In the genomic region with DNA sequence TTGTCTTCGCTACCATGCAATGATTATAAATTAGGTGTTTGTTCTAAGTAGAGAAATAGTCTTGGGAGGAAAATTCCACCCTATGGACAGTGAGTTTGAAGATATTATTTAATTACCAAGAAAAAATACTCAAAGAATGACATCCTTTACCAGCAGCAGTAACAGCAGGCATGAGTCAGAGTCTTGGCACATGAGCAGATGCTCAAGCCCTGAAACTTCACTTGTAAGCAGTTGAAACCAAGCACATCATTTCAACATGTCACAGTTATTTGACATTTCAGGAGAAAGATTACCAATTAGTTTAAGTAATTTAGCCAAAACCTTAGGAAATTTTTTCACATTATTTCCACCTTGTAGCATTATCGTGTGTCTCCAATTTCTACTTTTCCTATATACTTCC, we compare ENCODE assay signal across 19 cellular contexts.
DNase-seq lines count a peak whose midpoint lies in the region; ATAC-seq and TF ChIP-seq lines count a peak whose summit lies in the region.
"Had no signal": no experiment of that assay in that cellular context is flagged by ENCODE, and none has a peak within 500 bp of the region (broad histone marks: within the 10 kb centered on the region; RNA-seq: fewer than 3 reads in every experiment).

No MANE protein-coding gene starts in this region.

- H3K4me3 Mint-ChIP-seq in WTC11 = no peak overlapping the region
- H3K4me3 Mint-ChIP-seq: activated CD8-positive, alpha-beta memory T cell treated with anti-CD3 and anti-CD28 coated beads, Interleukin-2, amount 10 ng/mL, durations not matched to agents 7 days and 5 days; activated naive CD4-positive, alpha-beta T cell treated with anti-CD3 and anti-CD28 coated beads, Interleukin-2, amount 50 U/mL, for 24 hours; stimulated activated effector memory CD8-positive, alpha-beta T cell treated with anti-CD3 and anti-CD28 coated beads, Interleukin-12 subunit alpha, Interleukin-12 subunit beta, amount 100 ng/mL, for 72 hours had no signal

- peaks cover 14% of the 10 kb centered on the region for H3K27me3 Mint-ChIP-seq in WTC11 (ENCODE audit: low read depth)
- H3K27me3 Mint-ChIP-seq: activated CD8-positive, alpha-beta memory T cell treated with anti-CD3 and anti-CD28 coated beads, Interleukin-2, amount 10 ng/mL, durations not matched to agents 7 days and 5 days; activated naive CD4-positive, alpha-beta T cell treated with anti-CD3 and anti-CD28 coated beads, Interleukin-2, amount 50 U/mL, for 24 hours had no signal

- H3K27ac Mint-ChIP-seq in WTC11 = no peak overlapping the region
- H3K27ac Mint-ChIP-seq: activated CD8-positive, alpha-beta memory T cell treated with anti-CD3 and anti-CD28 coated beads, Interleukin-2, amount 10 ng/mL, durations not matched to agents 7 days and 5 days; activated naive CD4-positive, alpha-beta T cell treated with anti-CD3 and anti-CD28 coated beads, Interleukin-2, amount 50 U/mL, for 24 hours; stimulated activated effector memory CD8-positive, alpha-beta T cell treated with anti-CD3 and anti-CD28 coated beads, Interleukin-12 subunit alpha, Interleukin-12 subunit beta, amount 100 ng/mL, for 72 hours had no signal

- no peaks in the 10 kb centered on the region for H3K9me3 ChIP-seq in mammary epithelial cell (replicated peaks; ENCODE audit: insufficient read depth, low read length)
- H3K9me3 ChIP-seq: colonic mucosa, SJSA1, vagina had no signal

- no peaks in the 10 kb centered on the region for H3K36me3 Mint-ChIP-seq in WTC11
- H3K36me3 Mint-ChIP-seq: activated CD8-positive, alpha-beta memory T cell treated with anti-CD3 and anti-CD28 coated beads, Interleukin-2, amount 10 ng/mL, durations not matched to agents 7 days and 5 days; activated naive CD4-positive, alpha-beta T cell treated with anti-CD3 and anti-CD28 coated beads, Interleukin-2, amount 50 U/mL, for 24 hours; stimulated activated effector memory CD8-positive, alpha-beta T cell treated with anti-CD3 and anti-CD28 coated beads, Interleukin-12 subunit alpha, Interleukin-12 subunit beta, amount 100 ng/mL, for 72 hours had no signal

- no peaks in the 10 kb centered on the region for H3K4me1 Mint-ChIP-seq in WTC11
- H3K4me1 Mint-ChIP-seq: activated CD8-positive, alpha-beta memory T cell treated with anti-CD3 and anti-CD28 coated beads, Interleukin-2, amount 10 ng/mL, durations not matched to agents 7 days and 5 days; activated naive CD4-positive, alpha-beta T cell treated with anti-CD3 and anti-CD28 coated beads, Interleukin-2, amount 50 U/mL, for 24 hours; stimulated activated effector memory CD8-positive, alpha-beta T cell treated with anti-CD3 and anti-CD28 coated beads, Interleukin-12 subunit alpha, Interleukin-12 subunit beta, amount 100 ng/mL, for 72 hours had no signal

- CTCF ChIA-PET in mammary epithelial cell (lab: Charles Lee; ENCODE audit: low non-redundant PET) = no interaction called here
- CTCF ChIA-PET in WTC11 (lab: Charles Lee) = no interaction called here

- TF ChIP-seq POLR2A in erythroblast (IDR thresholded peaks at IDR 0.05; ENCODE audit: low read length) = no peak

- H3K36me3 ChIP-seq in mammary epithelial cell (ENCODE audit: insufficient read depth, low read length) (no peaks in the 10 kb centered on the region), kidney epithelial cell (ENCODE audit: control insufficient read depth, insufficient read depth, low read length) (no peaks in the 10 kb centered on the region)
- H3K36me3 ChIP-seq: colonic mucosa, SJSA1, vagina had no signal

- ATAC-seq in WTC11 (no peak), GM18858 (IDR thresholded peaks at IDR 0.05; ENCODE audit: unreplicated experiment) (no peak), GM21825 (IDR thresholded peaks at IDR 0.05; ENCODE audit: unreplicated experiment) (no peak)
- ATAC-seq: activated CD8-positive, alpha-beta memory T cell treated with anti-CD3 and anti-CD28 coated beads, Interleukin-2, amount 10 ng/mL, durations not matched to agents 7 days and 5 days had no signal

- intact Hi-C loops in mammary epithelial cell (cut with micrococcal nuclease) = no loop called here

- no peak overlapping the region for H3K4me2 ChIP-seq in mammary epithelial cell (ENCODE audit: insufficient read depth, low read depth, low read length)

- POLR2A ChIA-PET in WTC11 (lab: Charles Lee) = no interaction called here

- H3K27ac ChIP-seq in mammary epithelial cell (ENCODE audit: insufficient read depth, low read depth, low read length) = no peak overlapping the region
- H3K27ac ChIP-seq: colonic mucosa, SJSA1, vagina had no signal

- no peak for TF ChIP-seq CTCF in mammary epithelial cell (conservative IDR thresholded peaks at IDR 0.05 in 1 of 2, IDR thresholded peaks at IDR 0.05 in 1 of 2; ENCODE audit: extremely low read depth in 1 of 2, insufficient read depth in 1 of 2, low read depth in 1 of 2, low read length in 2 of 2)
- TF ChIP-seq CTCF in kidney epithelial cell (IDR thresholded peaks at IDR 0.05; ENCODE audit: insufficient read depth, low read length, poor library complexity, severe bottlenecking) = no peak
- TF ChIP-seq CTCF in WTC11 (IDR thresholded peaks at IDR 0.05) = no peak

- no peak overlapping the region for H3K9ac ChIP-seq in mammary epithelial cell (ENCODE audit: insufficient read depth, low read length)

- H3K79me2 ChIP-seq in mammary epithelial cell (ENCODE audit: insufficient read depth, low read length) = no peaks in the 10 kb centered on the region

- no peaks in the 10 kb centered on the region for H4K20me1 ChIP-seq in mammary epithelial cell (ENCODE audit: insufficient read depth, low read length)

- no TSS peak for BruUV-seq in mammary epithelial cell (replicated peaks; lab: Mats Ljungman, UMichigan)

- no peaks in the 10 kb centered on the region for H3K27me3 ChIP-seq in mammary epithelial cell (ENCODE audit: insufficient read depth, low read length)
- no peaks in the 10 kb centered on the region for H3K27me3 ChIP-seq in kidney epithelial cell (ENCODE audit: control insufficient read depth, insufficient read depth, low read length)
- H3K27me3 ChIP-seq: colonic mucosa, SJSA1, vagina had no signal

- WGBS in mammary epithelial cell (ENCODE audit: low coverage, missing lambda C conversion rate) = 68% methylated on average over 2 of the region's 2 CpGs

- dilution Hi-C loops in mammary epithelial cell (cut with HindIII; ENCODE audit: low sequenced_read_pairs) = no loop called here

- peaks cover 5% of the 10 kb centered on the region; the same call in 1 of the 2 replicates for H3K9me3 Mint-ChIP-seq in WTC11
- H3K9me3 Mint-ChIP-seq: activated naive CD4-positive, alpha-beta T cell treated with anti-CD3 and anti-CD28 coated beads, Interleukin-2, amount 50 U/mL, for 24 hours; stimulated activated effector memory CD8-positive, alpha-beta T cell treated with anti-CD3 and anti-CD28 coated beads, Interleukin-12 subunit alpha, Interleukin-12 subunit beta, amount 100 ng/mL, for 72 hours had no signal

- in situ Hi-C loops in mammary epithelial cell (cut with MboI; ENCODE audit: low sequenced_read_pairs in 2 of 2) = no loop called here

- no peak overlapping the region for H2AFZ ChIP-seq in mammary epithelial cell (ENCODE audit: low read depth, low read length)

- no peak overlapping the region for H3K4me3 ChIP-seq in mammary epithelial cell (replicated peaks in 1 of 3; ENCODE audit: insufficient read depth in 1 of 3, low read depth in 2 of 3, low read length in 3 of 3)
- no peak overlapping the region for H3K4me3 ChIP-seq in kidney epithelial cell (ENCODE audit: low read depth, low read length)
- H3K4me3 ChIP-seq: colonic mucosa, SJSA1, vagina had no signal

- DNase-seq in Ammon's horn (ENCODE audit: low spot score) (peak; percentile 32), NCI-H1694 (lab: John Stamatoyannopoulos, UW) (peak; percentile 25), mammary epithelial cell (peak; percentile 25), kidney epithelial cell (ENCODE audit: low read depth) (peak; percentile 23), WTC11 (ENCODE audit: low spot score) (no peak), erythroblast (lab: John Stamatoyannopoulos, UW) (no peak)
- DNase-seq: activated CD8-positive, alpha-beta memory T cell treated with anti-CD3 and anti-CD28 coated beads, Interleukin-2, amount 10 ng/mL, durations not matched to agents 7 days and 5 days; colonic mucosa; DMS79; kidney; NCI-H146; NCI-H748 treated with DMSO at 0.1 percent for 48 hours; stimulated activated CD4-positive, alpha-beta T cell treated with anti-CD3 and anti-CD28 coated beads, Interleukin-2, amount 100 ng/mL, for 48 hours had no signal

- no peaks in the 10 kb centered on the region for H3K4me1 ChIP-seq in mammary epithelial cell (ENCODE audit: insufficient read depth, low read length)
- H3K4me1 ChIP-seq: colonic mucosa, SJSA1, vagina had no signal

TF ChIP-seq in WTC11, 78 proteins besides CTCF, POLR2A, EP300 and RAD21 (continues in another document):
- TF ChIP-seq AR (CRISPR knock-in tag; IDR thresholded peaks at IDR 0.05) = no peak
- no peak for TF ChIP-seq GABPB1 (CRISPR knock-in tag; IDR thresholded peaks at IDR 0.05)
- no peak for TF ChIP-seq TP53 (CRISPR knock-in tag; IDR thresholded peaks at IDR 0.05)
- TF ChIP-seq FOXP1 (CRISPR knock-in tag; IDR thresholded peaks at IDR 0.05; ENCODE audit: borderline replicate concordance) = no peak

Comparison
In these comparisons a context has a peak if more than half of its experiments do, and no peak if none do; other contexts are left out.
1. DNase-seq: peak in Ammon's horn (single experiment), NCI-H1694 (single experiment), mammary epithelial cell (single experiment) and kidney epithelial cell (single experiment); none in WTC11 (single experiment) and erythroblast (0 of 2).